ENCODE assay signal across 2 cellular contexts in the genomic region with DNA sequence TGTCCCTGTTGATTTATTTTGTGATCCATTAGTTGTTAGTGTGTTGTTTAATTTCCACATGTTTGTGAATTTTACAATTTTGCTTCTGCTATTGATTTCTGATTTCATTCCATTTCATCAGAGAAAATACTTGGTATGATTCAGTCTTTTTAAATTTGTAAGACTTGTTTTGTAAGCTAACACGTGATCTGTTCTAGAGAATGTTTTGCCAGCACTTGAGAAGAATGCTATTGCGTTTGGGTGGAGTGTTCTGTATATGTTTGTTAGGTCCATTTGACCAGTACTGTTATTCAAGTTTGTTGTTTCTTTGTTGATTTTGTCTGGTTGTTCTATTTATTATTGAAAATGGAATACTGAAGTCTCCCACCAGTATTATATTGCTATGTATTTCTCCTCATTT.
TF ChIP-seq lines count a peak whose summit lies in the region.

No MANE protein-coding gene starts in this region.

TF ChIP-seq in IMR-90, 13 proteins besides CTCF, POLR2A, EP300 and RAD21:
- TF ChIP-seq, protein P1, sequence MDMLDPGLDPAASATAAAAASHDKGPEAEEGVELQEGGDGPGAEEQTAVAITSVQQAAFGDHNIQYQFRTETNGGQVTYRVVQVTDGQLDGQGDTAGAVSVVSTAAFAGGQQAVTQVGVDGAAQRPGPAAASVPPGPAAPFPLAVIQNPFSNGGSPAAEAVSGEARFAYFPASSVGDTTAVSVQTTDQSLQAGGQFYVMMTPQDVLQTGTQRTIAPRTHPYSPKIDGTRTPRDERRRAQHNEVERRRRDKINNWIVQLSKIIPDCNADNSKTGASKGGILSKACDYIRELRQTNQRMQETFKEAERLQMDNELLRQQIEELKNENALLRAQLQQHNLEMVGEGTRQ (IDR thresholded peaks at IDR 0.05; ENCODE audit: low read depth, low read length) = 0 out of 2 replicates have a peak, but pooled peaks have one; percentile 17
- TF ChIP-seq RFX5 (IDR thresholded peaks at IDR 0.05; ENCODE audit: low read depth, low read length) = no peak

TF ChIP-seq in H1, 55 proteins besides CTCF, POLR2A, EP300 and RAD21:
- TF ChIP-seq BACH1 (IDR thresholded peaks at IDR 0.05; ENCODE audit: low read length) (no peak), TAF1 (IDR thresholded peaks at IDR 0.05; ENCODE audit: low read depth, low read length) (no peak), EGR1 (IDR thresholded peaks at IDR 0.05; ENCODE audit: borderline replicate concordance, low read depth, low read length) (no peak), MAFK (IDR thresholded peaks at IDR 0.05; ENCODE audit: low read depth, low read length) (no peak), SP1 (IDR thresholded peaks at IDR 0.05; ENCODE audit: low read depth, low read length) (no peak), TAF7 (optimal IDR thresholded peaks at IDR 0.05; ENCODE audit: borderline replicate concordance, low read depth, low read length) (no peak), SIRT6 (IDR thresholded peaks at IDR 0.05; ENCODE audit: low read length) (no peak)
- TF ChIP-seq, protein P2, sequence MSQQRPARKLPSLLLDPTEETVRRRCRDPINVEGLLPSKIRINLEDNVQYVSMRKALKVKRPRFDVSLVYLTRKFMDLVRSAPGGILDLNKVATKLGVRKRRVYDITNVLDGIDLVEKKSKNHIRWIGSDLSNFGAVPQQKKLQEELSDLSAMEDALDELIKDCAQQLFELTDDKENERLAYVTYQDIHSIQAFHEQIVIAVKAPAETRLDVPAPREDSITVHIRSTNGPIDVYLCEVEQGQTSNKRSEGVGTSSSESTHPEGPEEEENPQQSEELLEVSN (IDR thresholded peaks at IDR 0.05) = no peak
TF ChIP-seq in H1: peak in this region for 0.
